In genomic region chr7:2980406-2981102, GRCh38 we compare ENCODE assay signal across 9 cellular contexts.
DNase-seq lines count a peak whose midpoint lies in the region; ATAC-seq lines count a peak whose summit lies in the region.
"Had no signal": no experiment of that assay in that cellular context is flagged by ENCODE, and none has a peak within 500 bp of the region (broad histone marks: within the 10 kb centered on the region; RNA-seq: fewer than 3 reads in every experiment).

No MANE protein-coding gene starts in this region.

- H3K36me3 Mint-ChIP-seq in activated T-cell treated with anti-CD3 and anti-CD28 coated beads, Interleukin-2, amount 50 U/mL, for 72 hours (ENCODE audit: insufficient read depth in 2 of 2): peaks cover 6 to 8% of the 10 kb centered on the region in 2 donors

- H3K27me3 Mint-ChIP-seq in activated T-cell treated with anti-CD3 and anti-CD28 coated beads, Interleukin-2, amount 50 U/mL, for 72 hours (ENCODE audit: low read depth): no peaks in the 10 kb centered on the region

- H3K4me3 ChIP-seq in mononuclear cell (ENCODE audit: low read length): peak overlapping the region; percentile 15

- H3K4me1 Mint-ChIP-seq in activated T-cell treated with anti-CD3 and anti-CD28 coated beads, Interleukin-2, amount 50 U/mL, for 72 hours (ENCODE audit: low read depth): peaks cover 82% of the 10 kb centered on the region

- peaks cover 6% of the 10 kb centered on the region for H3K27me3 ChIP-seq in mononuclear cell (ENCODE audit: insufficient read depth, low read length)

- H3K4me1 ChIP-seq in mononuclear cell (ENCODE audit: insufficient read depth, low read length): peaks cover 74% of the 10 kb centered on the region

- no peaks in the 10 kb centered on the region for H3K9me3 ChIP-seq in mononuclear cell (ENCODE audit: low read depth, low read length)

- peak; percentile 8 for DNase-seq in stimulated activated CD4-positive, alpha-beta T cell treated with anti-CD3 and anti-CD28 coated beads, Interleukin-4, amount 100 ng/mL, for 1 hour
- no peak for DNase-seq in stimulated activated CD4-positive, alpha-beta T cell treated with anti-CD3 and anti-CD28 coated beads, Interleukin-4, amount 100 ng/mL, for 24 hours
- DNase-seq in activated T-cell treated with anti-CD3 and anti-CD28 coated beads, Interleukin-2, amount 50 U/mL, for 72 hours: peak in 1 of 2 donors; percentile 28
- DNase-seq in activated effector memory CD4-positive, alpha-beta T cell treated with anti-CD3 and anti-CD28 coated beads, Interleukin-2, amount 50 U/mL, for 16 hours: no peak
- no peak for DNase-seq in cerebellar nuclear complex (lab: John Stamatoyannopoulos, UW)

- peak overlapping the region; percentile 81 to 84 for H3K4me3 Mint-ChIP-seq in activated T-cell treated with anti-CD3 and anti-CD28 coated beads, Interleukin-2, amount 50 U/mL, for 72 hours

- H3K27ac Mint-ChIP-seq in activated T-cell treated with anti-CD3 and anti-CD28 coated beads, Interleukin-2, amount 50 U/mL, for 72 hours: peak overlapping the region; percentile 56

- ATAC-seq in activated T-cell treated with anti-CD3 and anti-CD28 coated beads, Interleukin-2, amount 50 U/mL, for 72 hours (replicated peaks in 1 of 2): no peak
- ATAC-seq in GM21619 (IDR thresholded peaks at IDR 0.05; ENCODE audit: unreplicated experiment) (no peak), GM21390 (IDR thresholded peaks at IDR 0.05; ENCODE audit: unreplicated experiment) (no peak)
- ATAC-seq: right cardiac atrium had no signal

- no peaks in the 10 kb centered on the region for H3K9me3 Mint-ChIP-seq in activated T-cell treated with anti-CD3 and anti-CD28 coated beads, Interleukin-2, amount 50 U/mL, for 72 hours
